In the genomic region with DNA sequence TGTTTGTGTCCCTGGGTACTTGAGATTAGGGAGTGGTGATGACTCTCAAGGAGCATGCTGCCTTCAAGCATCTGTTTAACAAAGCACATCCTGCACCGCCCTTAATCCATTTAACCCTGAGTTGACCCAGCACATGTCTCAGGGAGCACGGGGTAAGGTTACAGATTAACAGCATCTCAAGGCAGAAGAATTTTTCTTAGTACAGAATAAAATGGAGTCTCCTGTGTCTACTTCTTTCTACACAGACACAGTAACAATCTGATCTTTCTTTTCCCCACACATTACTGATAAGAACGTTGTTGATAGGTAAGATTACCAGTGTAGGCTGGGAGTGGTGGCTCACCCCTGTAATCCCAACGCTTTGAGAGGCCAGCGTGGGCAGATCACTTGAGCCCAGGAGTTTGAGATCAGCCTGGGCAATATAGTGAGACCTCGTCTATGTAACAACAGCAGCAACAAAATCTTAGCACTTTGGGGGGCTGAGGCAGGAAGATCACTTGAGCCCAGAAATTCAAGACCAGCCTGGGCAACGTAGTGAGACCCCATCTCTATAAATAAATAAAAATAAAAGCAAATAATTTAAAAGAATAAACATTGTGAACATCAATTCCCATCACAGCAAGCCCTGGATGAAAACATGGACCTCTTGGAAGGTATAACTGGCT, we compare ENCODE assay signal across 2 cellular contexts. TPM values are rescaled to one million over a fixed set of nuclear protein-coding genes. Genes with fewer than 3 reads are reported as not detected.
"Had no signal": no experiment of that assay in that cellular context is flagged by ENCODE, and none has a peak within 500 bp of the region (broad histone marks: within the 10 kb centered on the region; RNA-seq: fewer than 3 reads in every experiment).

No MANE protein-coding gene starts in this region.

RNA-seq across cellular contexts. Expression of gene MAP4K1, which starts 14.2 kb away (rescaled TPM):
- total RNA-seq: dermis blood vessel endothelial cell, lung microvascular endothelial cell had no signal
